28 cellular contexts compared by ENCODE assay signal in the genomic region with DNA sequence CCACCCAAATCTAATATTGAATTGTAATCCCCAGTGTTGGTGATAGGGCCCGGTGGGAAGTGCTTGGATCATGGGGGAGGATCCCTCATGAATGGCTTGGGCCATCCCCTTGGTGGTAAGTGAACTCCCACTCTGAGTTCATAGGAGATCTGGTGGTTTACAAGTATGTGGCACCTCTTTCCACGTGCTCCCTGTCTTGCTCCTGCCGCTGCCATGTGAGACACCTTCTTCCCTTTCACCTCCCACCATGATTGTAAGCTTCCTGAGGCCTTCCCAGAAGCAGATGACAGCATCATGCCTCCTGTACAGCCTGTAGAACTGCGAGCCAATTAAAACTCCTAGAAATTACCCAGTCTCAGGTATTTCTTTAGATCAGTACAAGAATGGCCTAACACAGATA.
"Had no signal": no experiment of that assay in that cellular context is flagged by ENCODE, and none has a peak within 500 bp of the region (broad histone marks: within the 10 kb centered on the region; RNA-seq: fewer than 3 reads in every experiment).

No MANE protein-coding gene starts in this region.

- H3K4me1 ChIP-seq: colonic mucosa, foreskin keratinocyte, gastrocnemius medialis had no signal

- ATAC-seq: esophagus mucosa, foreskin keratinocyte, gastrocnemius medialis, gastroesophageal sphincter, heart left ventricle, heart right ventricle had no signal

- H3K27ac ChIP-seq: colonic mucosa, coronary artery, dorsolateral prefrontal cortex, epithelial cell of prostate, esophagus muscularis mucosa, esophagus squamous epithelium, foreskin keratinocyte, gastrocnemius medialis, gastroesophageal sphincter, heart left ventricle, heart right ventricle had no signal

- FAIRE-seq: colon, endometrium, endothelial cell of umbilical vein, frontal cortex had no signal

- H3K36me3 ChIP-seq: colonic mucosa, esophagus muscularis mucosa, esophagus squamous epithelium, gastrocnemius medialis, gastroesophageal sphincter, heart left ventricle, heart right ventricle had no signal

- H3K4me3 ChIP-seq: colonic mucosa, coronary artery, dorsolateral prefrontal cortex, esophagus muscularis mucosa, esophagus squamous epithelium, gastrocnemius medialis, gastroesophageal sphincter, heart left ventricle, heart right ventricle had no signal

- DNase-seq: colonic mucosa; cortex of kidney; dermis blood vessel endothelial cell; dorsolateral prefrontal cortex; effector CD4-positive, alpha-beta T cell; effector CD8-positive, alpha-beta T cell; effector memory CD4-positive, alpha-beta T cell; effector memory CD8-positive, alpha-beta T cell; endodermal cell; erythroblast; esophagus squamous epithelium; foreskin fibroblast; foreskin keratinocyte; foreskin melanocyte; gastrocnemius medialis; glutamatergic neuron; head of caudate nucleus; heart left ventricle; heart right ventricle had no signal

- H3K27me3 ChIP-seq: colonic mucosa, dorsolateral prefrontal cortex, esophagus muscularis mucosa, esophagus squamous epithelium, gastrocnemius medialis, gastroesophageal sphincter, heart left ventricle, heart right ventricle had no signal

- H3K9me3 ChIP-seq: colonic mucosa, esophagus muscularis mucosa, esophagus squamous epithelium, gastrocnemius medialis, gastroesophageal sphincter, heart left ventricle, heart right ventricle had no signal
